In the genomic region with DNA sequence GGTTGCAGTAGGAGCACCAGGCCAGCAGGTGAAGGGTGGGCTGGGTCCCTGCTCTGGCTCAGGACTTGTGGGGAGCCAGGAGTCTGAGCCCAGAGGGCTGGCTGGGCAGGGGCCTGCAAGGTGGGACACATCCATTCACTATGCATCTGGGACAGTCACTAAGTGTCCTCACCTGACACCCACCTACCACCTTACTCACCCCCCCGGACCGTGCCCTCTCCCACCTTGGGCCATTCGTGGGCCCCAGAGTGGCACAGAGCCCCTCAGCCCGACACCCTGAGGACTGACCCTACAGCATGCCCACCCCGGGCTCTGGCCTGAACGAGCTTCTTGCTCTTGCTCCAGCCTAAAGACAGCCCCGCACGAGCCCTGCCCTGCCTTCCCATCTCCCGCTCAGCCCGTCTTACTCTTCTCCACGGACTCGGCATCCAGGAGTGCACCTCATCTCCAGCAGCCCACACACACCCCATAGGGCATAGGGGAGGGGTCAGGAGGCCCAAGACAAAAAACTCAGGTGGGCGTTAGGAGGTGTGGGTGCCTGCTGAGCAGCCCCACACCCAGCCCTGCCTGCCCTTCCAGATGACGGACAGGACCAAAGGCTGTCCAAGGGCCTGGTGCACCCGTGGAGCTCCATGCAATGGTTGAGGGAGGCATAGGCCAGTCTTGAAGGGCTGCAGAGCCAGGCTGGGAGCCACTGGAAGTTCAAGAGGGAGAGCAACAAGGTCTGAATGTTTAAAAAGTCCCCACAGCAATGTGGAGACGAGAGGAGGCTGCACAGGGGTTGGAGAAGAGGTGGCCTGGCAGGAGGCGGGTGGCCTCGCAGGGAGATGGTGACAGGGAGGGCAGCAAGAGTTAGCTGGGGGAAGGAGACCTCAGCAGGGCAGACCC, we compare ENCODE assay signal across 12 cellular contexts. TPM values are rescaled to one million over a fixed set of nuclear protein-coding genes. Genes with fewer than 3 reads are reported as not detected.
DNase-seq lines count a peak whose midpoint lies in the region; ATAC-seq and TF ChIP-seq lines count a peak whose summit lies in the region.
"Had no signal": no experiment of that assay in that cellular context is flagged by ENCODE, and none has a peak within 500 bp of the region (broad histone marks: within the 10 kb centered on the region; RNA-seq: fewer than 3 reads in every experiment).

No MANE protein-coding gene starts in this region.

- no peak overlapping the region for H3K9ac ChIP-seq in endodermal cell (ENCODE audit: extremely low read depth, low read length, poor library complexity, severe bottlenecking)
- H3K9ac ChIP-seq in neural progenitor cell: no peak overlapping the region

- WGBS in endodermal cell (ENCODE audit: insufficient coverage in 1 of 2, insufficient read length in 1 of 2), 2 experiments: 87 to 91% methylated on average over 9 to 18 of the region's 18 CpGs

- no peak overlapping the region for H3K27ac ChIP-seq in right atrium auricular region
- H3K27ac ChIP-seq in endodermal cell (ENCODE audit: low read depth, low read length): no peak overlapping the region
- H3K27ac ChIP-seq in neural progenitor cell: no peak overlapping the region
- H3K27ac ChIP-seq in tibial artery: no peak overlapping the region

- H3K9me3 Mint-ChIP-seq in endodermal cell (no peaks in the 10 kb centered on the region), neural progenitor cell (no peaks in the 10 kb centered on the region)

- no peaks in the 10 kb centered on the region for H3K27me3 ChIP-seq in right atrium auricular region
- H3K27me3 ChIP-seq in endodermal cell (ENCODE audit: control insufficient read depth, insufficient read depth, low read length, poor library complexity, severe bottlenecking): no peaks in the 10 kb centered on the region
- peaks cover 3% of the 10 kb centered on the region for H3K27me3 ChIP-seq in neural progenitor cell
- no peaks in the 10 kb centered on the region for H3K27me3 ChIP-seq in tibial artery

- H3K36me3 ChIP-seq in right atrium auricular region (no peaks in the 10 kb centered on the region), endodermal cell (ENCODE audit: control insufficient read depth, insufficient read depth, low read length) (no peaks in the 10 kb centered on the region), neural progenitor cell (no peaks in the 10 kb centered on the region), tibial artery (peaks cover 0 to 4% (median 0%) of the 10 kb centered on the region in 3 donors)

- intact Hi-C loops in left cardiac atrium (cut with DNase I) (loop anchor here in 1 of 2 donors (5.0 kb wide), 1 partner anchor 202 kb away; the partner anchor contains the start of gene TMIE), tibial artery (cut with DNase I; ENCODE audit: low total_unique reads) (loop anchor here (5.0 kb wide), 1 partner anchor 37 kb away; no protein-coding TSS in a partner anchor)

- ATAC-seq in left cardiac atrium: no peak

- DNase-seq in left cardiac atrium (peak; percentile 24), right atrium auricular region (ENCODE audit: low spot score) (no peak), endodermal cell (no peak), neural progenitor cell (ENCODE audit: low spot score) (no peak), tibial artery (peak; percentile 17 to 65), T-helper 1 cell (no peak), nucleus accumbens (lab: John Stamatoyannopoulos, UW) (no peak), GM13976 (ENCODE audit: low spot score) (no peak)
- DNase-seq: NCI-H1436 treated with DMSO at 0.1 percent for 48 hours, NCI-H526 treated with DMSO at 0.1 percent for 48 hours had no signal

- no peak overlapping the region for H3K4me3 ChIP-seq in right atrium auricular region
- no peak overlapping the region for H3K4me3 ChIP-seq in endodermal cell (ENCODE audit: low read length)
- H3K4me3 ChIP-seq in neural progenitor cell: no peak overlapping the region
- H3K4me3 ChIP-seq in tibial artery: no peak overlapping the region

- no peak overlapping the region for H3K27ac Mint-ChIP-seq in endodermal cell
- peak overlapping the region; percentile 60 for H3K27ac Mint-ChIP-seq in neural progenitor cell

- H3K27me3 Mint-ChIP-seq in endodermal cell (ENCODE audit: insufficient read depth): no peaks in the 10 kb centered on the region
- peaks cover 11% of the 10 kb centered on the region for H3K27me3 Mint-ChIP-seq in neural progenitor cell (ENCODE audit: insufficient read depth, low read depth)

- no peak overlapping the region for H3K4me2 ChIP-seq in neural progenitor cell

- no peaks in the 10 kb centered on the region for H4K20me1 ChIP-seq in neural progenitor cell (ENCODE audit: low read depth)

- no peaks in the 10 kb centered on the region for H3K36me3 Mint-ChIP-seq in endodermal cell (ENCODE audit: low read depth)
- no peaks in the 10 kb centered on the region for H3K36me3 Mint-ChIP-seq in neural progenitor cell

- TF ChIP-seq CTCF in right atrium auricular region (IDR thresholded peaks at IDR 0.05) (no peak), endodermal cell (conservative IDR thresholded peaks at IDR 0.05) (peak; percentile 28), neural progenitor cell (IDR thresholded peaks at IDR 0.05) (no peak), tibial artery (IDR thresholded peaks at IDR 0.05) (no peak), GM13976 (IDR thresholded peaks at IDR 0.05; ENCODE audit: borderline replicate concordance, control extremely low read depth, extremely low read depth, insufficient read depth, missing control alignments) (no peak)

- no peaks in the 10 kb centered on the region for H3K9me3 ChIP-seq in right atrium auricular region
- H3K9me3 ChIP-seq in endodermal cell (ENCODE audit: control insufficient read depth, low read length): no peaks in the 10 kb centered on the region
- H3K9me3 ChIP-seq in neural progenitor cell (ENCODE audit: low read depth): no peaks in the 10 kb centered on the region
- no peaks in the 10 kb centered on the region for H3K9me3 ChIP-seq in tibial artery
- H3K9me3 ChIP-seq: Caco-2 had no signal

- H2AFZ ChIP-seq in neural progenitor cell (replicated peaks): no peak overlapping the region

- H3K4me1 Mint-ChIP-seq in endodermal cell (no peaks in the 10 kb centered on the region), neural progenitor cell (no peaks in the 10 kb centered on the region)

- H3K4me3 Mint-ChIP-seq in endodermal cell (no peak overlapping the region), neural progenitor cell (no peak overlapping the region)

- no peaks in the 10 kb centered on the region for H3F3A ChIP-seq in neural progenitor cell (ENCODE audit: low read depth)

- H3K79me2 ChIP-seq in neural progenitor cell (ENCODE audit: low read depth): no peaks in the 10 kb centered on the region

- in situ Hi-C loops in GM13976 (cut with MboI; ENCODE audit: low sequenced_read_pairs, unreplicated experiment): loop anchor here (25.0 kb wide), 1 partner anchor 458 kb away; no protein-coding TSS in a partner anchor

- peaks cover 0 to 25% of the 10 kb centered on the region in 2 donors for H3K4me1 ChIP-seq in right atrium auricular region
- no peaks in the 10 kb centered on the region for H3K4me1 ChIP-seq in endodermal cell (ENCODE audit: control insufficient read depth, insufficient read depth, low read length)
- no peaks in the 10 kb centered on the region for H3K4me1 ChIP-seq in neural progenitor cell
- H3K4me1 ChIP-seq in tibial artery: peaks cover 6 to 42% (median 30%) of the 10 kb centered on the region in 4 donors
- H3K4me1 ChIP-seq: Caco-2 had no signal

RNA-seq across cellular contexts. Expression of gene PTH1R, which starts 27.0 kb away (rescaled TPM):
- total RNA-seq in left cardiac atrium: 10 to 100 TPM in 1 of 2 donors, 1 to 10 TPM in 1; 5.4 to 10.0 TPM
- 10 to 100 TPM in 1 of 2 donors, 1 to 10 TPM in 1; 7.2 to 10.1 TPM for total RNA-seq in right atrium auricular region
- total RNA-seq in endodermal cell: 1 to 10 TPM in 1 of 2 donors, under 1 TPM in 1; 0.69 to 4.8 TPM
- polyA plus RNA-seq in endodermal cell (2013, experiment 1 of 2): 5.2 TPM
- 4.3 TPM for polyA plus RNA-seq in endodermal cell (2013, experiment 2 of 2)
- total RNA-seq in neural progenitor cell (ENCODE audit: low replicate concordance): 0.43 TPM in 1 of 2 replicates, not detected in the other

RNA-seq across cellular contexts. Expression of gene MYL3, which starts 41.3 kb away (rescaled TPM):
- total RNA-seq in left cardiac atrium: 100 to 1,000 TPM; 157 to 557 TPM
- 100 to 1,000 TPM; 208 to 223 TPM for total RNA-seq in right atrium auricular region
- total RNA-seq in endodermal cell: 1 to 10 TPM; 1.6 to 2.3 TPM
- polyA plus RNA-seq in endodermal cell (2013, experiment 1 of 2): 1.4 TPM
- polyA plus RNA-seq in endodermal cell (2013, experiment 2 of 2): 0.70 TPM
- not detected in 2 replicates for total RNA-seq in neural progenitor cell (ENCODE audit: low replicate concordance)
- total RNA-seq: HT1080 had no signal

Comparison
In these comparisons a context has a peak if more than half of its experiments do, and no peak if none do; other contexts are left out.
1. DNase-seq: peak in left cardiac atrium (single experiment) and tibial artery (2 of 2); none in right atrium auricular region (single experiment), endodermal cell (single experiment), neural progenitor cell (single experiment), T-helper 1 cell (0 of 5), nucleus accumbens (0 of 56) and GM13976 (single experiment).
2. RNA of gene MYL3, which starts 41.3 kb away (total RNA-seq): 157 to 557 TPM in left cardiac atrium and 208 to 223 TPM in right atrium auricular region; 1.6 to 2.3 TPM in endodermal cell and not detected in neural progenitor cell; every median in the first group is over 10 times any median in the second.